In the genomic region with DNA sequence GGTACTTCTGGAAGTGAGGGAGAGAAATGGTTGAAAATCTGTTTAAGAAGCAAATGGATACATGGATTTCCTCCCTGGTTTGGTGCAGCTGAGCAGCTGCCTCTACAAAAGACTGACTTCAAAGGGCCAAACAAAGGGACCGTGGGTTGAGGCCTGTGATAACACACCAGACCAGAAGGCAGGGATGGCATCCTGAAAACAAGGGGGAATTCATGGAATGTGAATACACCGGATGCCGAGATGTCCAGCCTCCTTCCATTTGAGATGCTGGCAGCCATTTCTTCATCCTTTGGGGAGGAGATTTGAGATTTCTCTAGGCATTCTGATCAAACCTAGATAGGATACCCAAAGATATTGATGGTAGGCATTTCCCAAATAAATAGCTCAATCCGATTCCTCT, we compare ENCODE assay signal across 30 cellular contexts. TPM values are rescaled to one million over a fixed set of nuclear protein-coding genes. Genes with fewer than 3 reads are reported as not detected.
DNase-seq lines count a peak whose midpoint lies in the region; ATAC-seq, FAIRE-seq and TF ChIP-seq lines count a peak whose summit lies in the region.
"Had no signal": no experiment of that assay in that cellular context is flagged by ENCODE, and none has a peak within 500 bp of the region (broad histone marks: within the 10 kb centered on the region; RNA-seq: fewer than 3 reads in every experiment).

No MANE protein-coding gene starts in this region.

- in situ Hi-C loops in gastrocnemius medialis (cut with MboI; ENCODE audit: low sequenced_read_pairs in 4 of 4), result no loop called here

- no peak for TF ChIP-seq CTCF in H1 (IDR thresholded peaks at IDR 0.05; ENCODE audit: control extremely low read depth in 1 of 3, insufficient read depth in 1 of 3, low read depth in 1 of 3, low read length in 3 of 3)
- no peak for TF ChIP-seq CTCF in testis (IDR thresholded peaks at IDR 0.05)
- no peak for TF ChIP-seq CTCF in gastrocnemius medialis (IDR thresholded peaks at IDR 0.05 in 4 of 5, conservative IDR thresholded peaks at IDR 0.05 in 1 of 5)

- no peak overlapping the region for H4K8ac ChIP-seq in H1 (ENCODE audit: extremely low read depth, insufficient read depth, low read length)

- 83% methylated on average over 4 of the region's 4 CpGs; no CpG with 5 or more reads in 1 of the 2 experiments for WGBS in H1 (ENCODE audit: extremely low coverage in 1 of 2, insufficient coverage in 1 of 2, insufficient read length in 1 of 2, insufficient replicate concordance in 2 of 2, low coverage in 1 of 2, low lambda C conversion rate in 2 of 2, missing lambda C conversion rate in 1 of 2), 2 experiments
- 33 to 35% methylated on average over 3 to 4 of the region's 4 CpGs for WGBS in mesodermal cell (ENCODE audit: insufficient coverage in 2 of 2), 2 experiments
- WGBS in testis, 2 donors, result 73 to 83% methylated on average over 4 of the region's 4 CpGs

- no peak for TF ChIP-seq RAD21 in H1 (IDR thresholded peaks at IDR 0.05 in 1 of 2, conservative IDR thresholded peaks at IDR 0.05 in 1 of 2; ENCODE audit: low read depth in 2 of 2, low read length in 2 of 2)

- TF ChIP-seq POLR2A in H1 (IDR thresholded peaks at IDR 0.05; ENCODE audit: control extremely low read depth in 1 of 2, low read depth in 2 of 2, low read length in 2 of 2) (no peak), testis (IDR thresholded peaks at IDR 0.05) (no peak), gastrocnemius medialis (IDR thresholded peaks at IDR 0.05) (no peak)

- no peaks in the 10 kb centered on the region for H3K36me3 ChIP-seq in HUES48 (ENCODE audit: control insufficient read depth, insufficient read depth, low read length)
- no peaks in the 10 kb centered on the region for H3K36me3 ChIP-seq in H1 (ENCODE audit: control insufficient read depth in 2 of 4, insufficient read depth in 4 of 4, low read length in 3 of 4)
- peaks cover 10% of the 10 kb centered on the region for H3K36me3 ChIP-seq in mesodermal cell (ENCODE audit: control insufficient read depth, insufficient read depth, low read length)
- no peaks in the 10 kb centered on the region for H3K36me3 ChIP-seq in testis (ENCODE audit: low read depth, missing control alignments)
- H3K36me3 ChIP-seq in gastrocnemius medialis, result no peaks in the 10 kb centered on the region
- H3K36me3 ChIP-seq: cardiac muscle cell, colonic mucosa, thoracic aorta, vagina had no signal

- H3K56ac ChIP-seq in H1 (replicated peaks; ENCODE audit: insufficient read length, low read depth, low read length), result no peak overlapping the region

- no peak overlapping the region for H3K23ac ChIP-seq in H1 (ENCODE audit: insufficient read length)

- no peaks in the 10 kb centered on the region for H3K23me2 ChIP-seq in H1 (ENCODE audit: low read depth, low read length)

- H2AK5ac ChIP-seq in H1 (ENCODE audit: low read depth, low read length), result no peak overlapping the region

- H2AFZ ChIP-seq in H1 (ENCODE audit: low read length), result no peak overlapping the region

- no peak overlapping the region for H3K18ac ChIP-seq in H1 (ENCODE audit: extremely low read depth, low read length)

- FAIRE-seq in H1 (lab: Jason Lieb, UNC) (no peak), urothelium cell line (lab: Jason Lieb, UNC) (no peak)
- FAIRE-seq: G401.6 had no signal

- H4K91ac ChIP-seq in H1 (replicated peaks; ENCODE audit: insufficient read length, low read length), result no peak overlapping the region

- H3K14ac ChIP-seq in H1 (ENCODE audit: insufficient read length), result no peak overlapping the region

- no peak overlapping the region for H2BK120ac ChIP-seq in H1 (replicated peaks; ENCODE audit: low read depth, low read length)

- no peak overlapping the region for H2BK5ac ChIP-seq in H1 (ENCODE audit: low read depth, low read length)

- ATAC-seq in gastrocnemius medialis (no peak), HG03025 (IDR thresholded peaks at IDR 0.05; ENCODE audit: low FRiP score, unreplicated experiment) (no peak)
- ATAC-seq: effector memory CD8-positive, alpha-beta T cell; right cardiac atrium; stimulated activated naive CD8-positive, alpha-beta T cell treated with anti-CD3 and anti-CD28 coated beads, Interleukin-15, Interleukin-2, amounts not matched to agents 100 U/mL and 50 U/mL, for 24 hours had no signal

- H2BK20ac ChIP-seq in H1 (ENCODE audit: low read length), result no peak overlapping the region

- TF ChIP-seq EP300 in H1 (IDR thresholded peaks at IDR 0.05; ENCODE audit: borderline replicate concordance in 1 of 2, low read depth in 2 of 2, low read length in 2 of 2), result no peak

- peaks cover 0 to 2% of the 10 kb centered on the region in 2 experiments for H4K20me1 ChIP-seq in H1 (replicated peaks in 1 of 2; ENCODE audit: control insufficient read depth in 1 of 2, insufficient read depth in 2 of 2, low read length in 2 of 2)

- DNase-seq in H1 (ENCODE audit: low read depth in 1 of 2, low spot score in 2 of 2), result peak in 1 of 2 experiments; percentile 15
- peak; percentile 59 for DNase-seq in testis
- DNase-seq in gastrocnemius medialis, result no peak
- no peak for DNase-seq in urothelium cell line (ENCODE audit: low spot score)
- DNase-seq: activated B cell treated with CpG ODN at 0.5 μM for 24 hours; activated CD4-positive, alpha-beta T cell treated with anti-CD3 and anti-CD28 coated beads, Interleukin-2, amount 10 ng/mL, durations not matched to agents 7 days and 5 days; activated effector memory CD4-positive, alpha-beta T cell treated with Interleukin-2 at 50 U/mL for 16 hours; aorta; colonic mucosa; DMS53; effector memory CD8-positive, alpha-beta T cell; head of caudate nucleus; NCI-H446 treated with DMSO at 0.1 percent for 48 hours; OCI-M1; posterior cingulate gyrus; right cardiac atrium; spleen; stimulated activated CD4-positive, alpha-beta T cell treated with anti-CD3 and anti-CD28 coated beads, Interleukin-2, amount 100 ng/mL, for 24 hours; stimulated activated naive CD8-positive, alpha-beta T cell treated with anti-CD3 and anti-CD28 coated beads, Interleukin-15, Interleukin-2, amounts not matched to agents 100 U/mL and 50 U/mL, for 24 hours; T-helper 1 cell had no signal

- no peaks in the 10 kb centered on the region; the same call in 1 of the 2 replicates for H3K79me1 ChIP-seq in H1 (ENCODE audit: low read depth, low read length)

- H3K4me1 ChIP-seq in HUES48 (ENCODE audit: control insufficient read depth, insufficient read depth, low read length) (peaks cover 11% of the 10 kb centered on the region; the same call in 1 of the 2 replicates), H1 (replicated peaks in 1 of 4; ENCODE audit: control insufficient read depth in 3 of 4, insufficient read depth in 4 of 4, low read length in 3 of 4) (peaks cover 0 to 4% (median 0%) of the 10 kb centered on the region in 4 experiments; a peak in 2 of 7 replicates), mesodermal cell (ENCODE audit: control insufficient read depth, insufficient read depth, low read length, poor library complexity, severe bottlenecking) (peaks cover 45% of the 10 kb centered on the region), testis (peaks cover 50% of the 10 kb centered on the region), gastrocnemius medialis (peaks cover 0 to 2% of the 10 kb centered on the region in 2 donors)
- H3K4me1 ChIP-seq: vagina had no signal

- H3K9me3 ChIP-seq in HUES48 (ENCODE audit: control insufficient read depth, insufficient read depth, low read length), result peaks cover under 1% of the 10 kb centered on the region; the same call in 1 of the 2 replicates
- H3K9me3 ChIP-seq in H1 (ENCODE audit: insufficient read depth in 2 of 2, low read depth in 1 of 2, low read length in 1 of 2), result 0 out of 4 replicates have a peak, but pooled peaks cover 0 to 3% of the 10 kb centered on the region in 2 experiments
- peaks cover 8% of the 10 kb centered on the region for H3K9me3 ChIP-seq in mesodermal cell (ENCODE audit: control insufficient read depth, low read length)
- H3K9me3 ChIP-seq in testis, result no peaks in the 10 kb centered on the region
- no peaks in the 10 kb centered on the region for H3K9me3 ChIP-seq in gastrocnemius medialis
- H3K9me3 ChIP-seq: colonic mucosa, thoracic aorta, vagina had no signal

- H3K4me3 ChIP-seq in HUES48 (ENCODE audit: low read depth, low read length), result no peak overlapping the region
- no peak overlapping the region for H3K4me3 ChIP-seq in H1 (ENCODE audit: extremely low read depth in 1 of 4, insufficient read depth in 2 of 4, low read depth in 3 of 4, low read length in 4 of 4)
- no peak overlapping the region for H3K4me3 ChIP-seq in mesodermal cell (ENCODE audit: extremely low read depth, insufficient read depth, low read length, poor library complexity, severe bottlenecking)
- H3K4me3 ChIP-seq in testis, result no peak overlapping the region
- H3K4me3 ChIP-seq in gastrocnemius medialis, result no peak overlapping the region
- H3K4me3 ChIP-seq: BLaER1 treated with 17β-estradiol and CSF1 and Interleukin-3, amounts not matched to agents 10 nM and 100 nM; cardiac muscle cell; colonic mucosa; lung; SK-N-MC; spleen; thoracic aorta; vagina had no signal

- H3K4ac ChIP-seq in H1 (replicated peaks; ENCODE audit: insufficient read length, low read depth, low read length), result no peak overlapping the region

- no peak overlapping the region for H2BK15ac ChIP-seq in H1 (ENCODE audit: low read length)

- CTCF ChIA-PET in H1 (lab: Charles Lee; ENCODE audit: partially characterized antibody), result interaction anchor here (0.6 to 0.7 kb wide), 2 partner anchors 168 to 383 kb away, joined by 3 to 4 read pairs; no protein-coding TSS in a partner anchor

- H3K4me2 ChIP-seq in H1 (ENCODE audit: insufficient read depth in 1 of 2, low read depth in 2 of 2, low read length in 2 of 2), result no peak overlapping the region; a peak in 1 of 4 replicates
- H3K4me2 ChIP-seq: BLaER1 treated with 17β-estradiol and CSF1 and Interleukin-3, amounts not matched to agents 10 nM and 100 nM had no signal

- H3K27me3 ChIP-seq in HUES48 (ENCODE audit: control insufficient read depth, insufficient read depth, low read length) (no peaks in the 10 kb centered on the region), H1 (replicated peaks in 1 of 4; ENCODE audit: control insufficient read depth in 3 of 4, extremely low read depth in 1 of 4, insufficient read depth in 3 of 4, low read length in 3 of 4) (no peaks in the 10 kb centered on the region), testis (no peaks in the 10 kb centered on the region), gastrocnemius medialis (no peaks in the 10 kb centered on the region)
- H3K27me3 ChIP-seq: BLaER1 treated with 17β-estradiol and CSF1 and Interleukin-3, amounts not matched to agents 10 nM and 100 nM; cardiac muscle cell; colonic mucosa; spleen; vagina had no signal

- H3K27ac ChIP-seq in HUES48 (ENCODE audit: low read depth, low read length) (peak overlapping the region; percentile 77), H1 (ENCODE audit: low read depth, low read length) (no peak overlapping the region), mesodermal cell (ENCODE audit: low read depth, low read length, severe bottlenecking) (peak overlapping the region; percentile 97), testis (peak overlapping the region in 1 of 2 donors; percentile 55), gastrocnemius medialis (no peak overlapping the region)
- H3K27ac ChIP-seq: BLaER1 treated with 17β-estradiol and CSF1 and Interleukin-3, amounts not matched to agents 10 nM and 100 nM; cardiac muscle cell; colonic mucosa; SK-N-MC; spleen; thoracic aorta; vagina had no signal

- H2BK12ac ChIP-seq in H1 (ENCODE audit: low read depth, low read length), result no peak overlapping the region; the same call in 1 of the 2 replicates

- no peak overlapping the region for H4K5ac ChIP-seq in H1 (ENCODE audit: insufficient read length, low read depth, low read length)

- POLR2A ChIA-PET in H1 (lab: Charles Lee; ENCODE audit: partially characterized antibody), result no interaction called here

- H3K9ac ChIP-seq in HUES48 (ENCODE audit: low read depth, low read length) (no peak overlapping the region), H1 (replicated peaks in 1 of 4; ENCODE audit: extremely low read depth in 1 of 4, low read depth in 3 of 4, low read length in 3 of 4) (no peak overlapping the region)
- H3K9ac ChIP-seq: BLaER1 treated with 17β-estradiol and CSF1 and Interleukin-3, amounts not matched to agents 10 nM and 100 nM had no signal

- peaks cover 0 to 9% of the 10 kb centered on the region in 2 experiments; a peak in 1 of 4 replicates for H3K79me2 ChIP-seq in H1 (ENCODE audit: control insufficient read depth in 1 of 2, insufficient read depth in 2 of 2, low read length in 2 of 2)

- intact Hi-C loops in testis (cut with DNase I; ENCODE audit: low total_unique reads) (no loop called here), gastrocnemius medialis (cut with DNase I; ENCODE audit: low total_unique reads) (no loop called here)

RNA-seq across cellular contexts. Expression of gene TAF3, which starts 36.9 kb away (rescaled TPM):
- total RNA-seq in H1 (2021; fragmentation: NEBNext Ultra II Directional; extraction: Animal tissue kit (Norgen Biotek cat#: 25700)), result 10.7 and 11.2 TPM in 2 replicates
- polyA plus RNA-seq in H1 (2011; rRNA removed) (1.5 and 1.7 TPM in 2 replicates), testis (ENCODE audit: insufficient read depth, low read depth, low replicate concordance) (7.0 TPM)
- polyA plus RNA-seq in H1 (2011; cell fraction: cytosol; rRNA removed), result 1.3 TPM
- 2.8 TPM for polyA plus RNA-seq in H1 (2011; cell fraction: nucleus; rRNA removed)
- 4.9 to 6.3 TPM (median 5.1 TPM) in 4 replicates for polyA plus RNA-seq in H1 (2012, experiment 1 of 2)
- polyA plus RNA-seq in H1 (2012, experiment 2 of 2), result 1.8 TPM
- 11.4 TPM for polyA plus RNA-seq in H1 (2013, experiment 1 of 2)
- 11.9 TPM for polyA plus RNA-seq in H1 (2013, experiment 2 of 2)
- polyA minus RNA-seq in H1 (2011; rRNA and poly(A)+ RNA removed), result 2.8 and 3.1 TPM in 2 replicates
- polyA minus RNA-seq in H1 (2011; cell fraction: cytosol; rRNA and poly(A)+ RNA removed), result 1.9 TPM
- polyA minus RNA-seq in H1 (2011; cell fraction: nucleus; rRNA and poly(A)+ RNA removed), result 10.1 TPM
- polyA plus RNA-seq in mesodermal cell (2013, experiment 1 of 2), result 12.0 TPM
- polyA plus RNA-seq in mesodermal cell (2013, experiment 2 of 2), result 10.9 TPM
- total RNA-seq in testis (10 to 100 TPM; 32.8 to 33.0 TPM), gastrocnemius medialis (10 to 100 TPM in 2 of 4 donors, 1 to 10 TPM in 2; 5.0 to 14.8 (median 9.6) TPM)

Comparison
In these comparisons a context has a peak if more than half of its experiments do, and no peak if none do; other contexts are left out.
1. H3K27ac ChIP-seq: peak in HUES48 (single experiment) and mesodermal cell (single experiment); none in H1 (single experiment) and gastrocnemius medialis (0 of 4).